In the genomic region with DNA sequence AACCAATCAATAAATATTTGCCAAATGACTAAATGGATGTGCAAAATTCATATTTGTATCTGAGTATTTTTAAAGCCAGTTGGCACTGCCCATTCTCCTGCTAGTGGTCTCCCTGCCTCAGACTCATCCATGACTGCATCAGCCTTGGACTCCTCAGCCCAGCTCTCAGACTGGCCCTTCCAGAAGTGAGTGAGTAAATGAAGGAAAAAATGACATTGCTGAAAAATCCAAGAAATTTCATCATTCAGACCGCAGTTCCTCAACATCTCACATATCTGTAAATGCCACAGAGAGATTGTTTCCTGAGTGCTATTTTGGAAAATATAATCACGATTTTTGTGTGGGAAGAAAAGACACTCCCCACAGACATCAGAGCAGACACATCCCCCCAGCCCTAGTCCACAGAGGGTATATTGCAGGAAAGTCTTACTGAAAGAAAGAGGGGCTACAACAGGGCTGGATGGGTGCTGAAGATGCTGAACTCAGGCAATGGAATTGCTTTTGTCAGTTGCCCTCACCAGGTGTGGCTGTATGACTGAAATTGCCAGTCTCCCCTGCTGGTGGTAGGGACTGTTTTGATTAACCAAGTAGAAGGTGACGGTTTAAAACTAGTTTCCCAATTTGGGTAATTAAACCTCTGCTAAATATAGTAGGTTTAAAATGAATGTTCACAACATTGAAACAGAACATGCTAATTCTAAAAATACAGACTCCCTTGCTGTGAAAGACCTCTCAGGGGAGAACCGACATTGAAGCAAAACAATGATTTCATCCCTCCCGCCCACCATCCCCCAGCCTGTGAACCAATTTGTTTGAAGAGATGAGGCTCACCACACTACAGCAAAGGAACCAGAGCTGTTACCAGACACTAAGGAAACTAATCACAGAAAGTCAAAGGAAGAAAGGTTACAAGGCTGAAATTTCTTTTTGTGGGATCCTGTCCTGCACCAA, we compare ENCODE assay signal across 8 cellular contexts.
DNase-seq lines count a peak whose midpoint lies in the region; ATAC-seq and TF ChIP-seq lines count a peak whose summit lies in the region.

No MANE protein-coding gene starts in this region.

- no peaks in the 10 kb centered on the region for H4K20me1 ChIP-seq in KMS-11 (ENCODE audit: insufficient read depth)

- H3K27ac ChIP-seq in KMS-11 (peak overlapping the region; percentile 55), left lung (no peak overlapping the region)

- no peaks in the 10 kb centered on the region for H3K79me2 ChIP-seq in KMS-11 (ENCODE audit: insufficient read depth, low read depth)

- DNase-seq in left lung = no peak
- no peak for DNase-seq in RKO (ENCODE audit: low spot score)
- no peak for DNase-seq in BE2C
- DNase-seq in COLO668 (lab: John Stamatoyannopoulos, UW; ENCODE audit: unreplicated experiment) = no peak
- no peak for DNase-seq in NCI-H1436 treated with DMSO at 0.1 percent for 48 hours (lab: John Stamatoyannopoulos, UW)

- H3K4me1 ChIP-seq in KMS-11 (ENCODE audit: low read depth, poor library complexity, severe bottlenecking) (peaks cover 21% of the 10 kb centered on the region), left lung (peaks cover 0 to 13% of the 10 kb centered on the region in 2 donors), BE2C (no peaks in the 10 kb centered on the region)

- H3K27me3 ChIP-seq in KMS-11 (ENCODE audit: insufficient read depth, low read depth) (no peaks in the 10 kb centered on the region), left lung (no peaks in the 10 kb centered on the region), BE2C (no peaks in the 10 kb centered on the region; the same call in 1 of the 2 replicates)

- H2AFZ ChIP-seq in KMS-11 (ENCODE audit: low read depth) = no peak overlapping the region

- intact Hi-C loops in left lung (cut with DNase I) = no loop called here

- H3K4me3 ChIP-seq in KMS-11 (IDR thresholded peaks at IDR 0.05; ENCODE audit: insufficient read depth, low read depth, low read length) (no peak overlapping the region), left lung (no peak overlapping the region), BE2C (ENCODE audit: low read depth, low read length) (no peak overlapping the region)

- peak; percentile 14 for TF ChIP-seq CTCF in GM12873 (IDR thresholded peaks at IDR 0.05; ENCODE audit: insufficient read depth, low read depth, low read length, missing control alignments)
- no peak for TF ChIP-seq CTCF in KMS-11 (conservative IDR thresholded peaks at IDR 0.05; ENCODE audit: low read depth, low read length)
- TF ChIP-seq CTCF in left lung (IDR thresholded peaks at IDR 0.05) = no peak
- no peak for TF ChIP-seq CTCF in BE2C (IDR thresholded peaks at IDR 0.05; ENCODE audit: low read depth, low read length)

- peak overlapping the region; percentile 26 for H3K4me2 ChIP-seq in KMS-11

- no peaks in the 10 kb centered on the region for H3K36me3 ChIP-seq in KMS-11 (ENCODE audit: insufficient read depth)
- no peaks in the 10 kb centered on the region for H3K36me3 ChIP-seq in left lung
- no peaks in the 10 kb centered on the region for H3K36me3 ChIP-seq in BE2C

- peak; percentile 86 for ATAC-seq in GM21737 (IDR thresholded peaks at IDR 0.05; ENCODE audit: unreplicated experiment)
- peak; percentile 37 for ATAC-seq in left lung

- no peak overlapping the region for H3K9ac ChIP-seq in KMS-11

- H3K9me3 ChIP-seq in left lung (no peaks in the 10 kb centered on the region), BE2C (no peaks in the 10 kb centered on the region)
